8 cellular contexts compared by ENCODE assay signal in the genomic region with DNA sequence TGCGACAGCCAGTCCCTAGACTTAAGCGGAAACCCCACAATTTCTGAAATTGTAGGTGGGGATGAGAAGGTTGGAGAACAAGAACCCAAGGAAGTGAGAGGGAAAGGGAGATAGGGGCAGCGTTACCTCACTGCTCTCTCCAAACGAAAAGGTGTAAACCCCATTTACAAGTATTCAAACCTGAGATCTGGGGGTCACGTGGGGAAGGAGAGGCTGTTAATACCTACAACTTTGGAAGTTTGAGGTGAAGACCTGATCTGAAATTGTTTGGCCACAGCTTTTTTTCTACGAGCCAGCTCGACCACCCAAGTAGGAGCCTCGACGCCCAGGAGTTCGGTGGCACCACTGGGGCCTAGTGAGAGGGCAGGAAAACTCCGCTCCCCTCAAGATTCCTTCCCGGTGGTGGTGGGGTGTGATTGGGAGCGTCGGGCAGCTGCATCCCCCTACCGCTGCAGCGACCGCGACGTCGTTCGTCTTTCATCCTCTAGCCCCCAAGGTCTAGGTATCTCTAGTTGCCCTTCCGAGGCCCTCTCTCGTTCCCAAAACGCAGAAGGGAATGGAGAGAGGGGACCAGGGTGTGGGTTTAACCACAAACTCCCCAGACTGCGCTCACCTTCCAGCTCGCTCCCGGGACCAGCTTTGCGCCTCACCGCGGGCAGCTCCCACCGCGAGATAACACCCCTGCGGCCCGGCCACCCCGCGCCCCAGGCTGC. TPM values are rescaled to one million over a fixed set of nuclear protein-coding genes. Genes with fewer than 3 reads are reported as not detected.
A peak's percentile ranks its signal among the peaks of the same experiment; 100 is the strongest.
DNase-seq lines count a peak whose midpoint lies in the region; TF ChIP-seq lines count a peak whose summit lies in the region.

No MANE protein-coding gene starts in this region.

- peak overlapping the region; percentile 88 for H3K9ac ChIP-seq in SK-N-MC (ENCODE audit: insufficient read length)

- H3K27me3 ChIP-seq in right atrium auricular region: no peaks in the 10 kb centered on the region

- H3K4me1 ChIP-seq in right atrium auricular region: peaks cover 0 to 38% of the 10 kb centered on the region in 2 donors

- DNase-seq in GM13976 (ENCODE audit: low spot score): peak; percentile 32
- no peak for DNase-seq in SK-N-MC (ENCODE audit: low read depth, low spot score)
- DNase-seq in right atrium auricular region (ENCODE audit: low spot score): no peak
- DNase-seq in skeletal muscle cell (ENCODE audit: low read depth): no peak
- DNase-seq in NCI-H2107 (lab: John Stamatoyannopoulos, UW): no peak
- DNase-seq in foreskin melanocyte: no peak
- no peak for DNase-seq in activated CD8-positive, alpha-beta memory T cell treated with anti-CD3 and anti-CD28 coated beads, Interleukin-2, amount 50 U/mL, for 4 hours
- no peak for DNase-seq in NCI-H345 treated with DMSO at 0.1 percent for 48 hours (lab: John Stamatoyannopoulos, UW; ENCODE audit: unreplicated experiment)

- H3K27ac ChIP-seq in SK-N-MC: no peak overlapping the region
- peak overlapping the region; percentile 94 to 97 for H3K27ac ChIP-seq in right atrium auricular region

- no peaks in the 10 kb centered on the region for H3K9me3 ChIP-seq in SK-N-MC (ENCODE audit: low read depth, low read length)
- H3K9me3 ChIP-seq in right atrium auricular region: no peaks in the 10 kb centered on the region

- H3K4me3 ChIP-seq in SK-N-MC (peak overlapping the region; percentile 93), right atrium auricular region (peak overlapping the region; percentile 74 to 87), skeletal muscle cell (ENCODE audit: low read depth, low read length) (peak overlapping the region; percentile 93)

- H3K36me3 ChIP-seq in SK-N-MC (ENCODE audit: insufficient read depth, low read length) (no peaks in the 10 kb centered on the region), right atrium auricular region (no peaks in the 10 kb centered on the region)

- in situ Hi-C loops in GM13976 (cut with MboI; ENCODE audit: low sequenced_read_pairs, unreplicated experiment): no loop called here

- TF ChIP-seq CTCF in GM13976 (IDR thresholded peaks at IDR 0.05; ENCODE audit: borderline replicate concordance, control extremely low read depth, extremely low read depth, insufficient read depth, missing control alignments): no peak
- TF ChIP-seq CTCF in right atrium auricular region (IDR thresholded peaks at IDR 0.05): no peak

RNA-seq across cellular contexts. Expression of a gene that starts 0.9 kb away (rescaled TPM):
- total RNA-seq in right atrium auricular region: 10 to 100 TPM in 1 of 2 donors, 1 to 10 TPM in 1; 8.4 to 27.2 TPM

RNA-seq across cellular contexts. Expression of a gene that starts 52.5 kb away (rescaled TPM):
- total RNA-seq in right atrium auricular region: 1 to 10 TPM in 1 of 2 donors, under 1 TPM in 1; 0.63 to 3.3 TPM
